Comparison of ENCODE assay signal across 9 cellular contexts in genomic region chr3:12963869-12964712, GRCh38.
A peak's percentile ranks its signal among the peaks of the same experiment; 100 is the strongest.
DNase-seq lines count a peak whose midpoint lies in the region; ATAC-seq and TF ChIP-seq lines count a peak whose summit lies in the region.
"Had no signal": no experiment of that assay in that cellular context is flagged by ENCODE, and none has a peak within 500 bp of the region (broad histone marks: within the 10 kb centered on the region; RNA-seq: fewer than 3 reads in every experiment).

No MANE protein-coding gene starts in this region.

- DNase-seq in COLO668 (lab: John Stamatoyannopoulos, UW; ENCODE audit: unreplicated experiment) (peak; percentile 33), NCI-H1092 (lab: John Stamatoyannopoulos, UW) (peak; percentile 8), coronary artery (ENCODE audit: low spot score) (no peak), activated gamma-delta T cell (lab: John Stamatoyannopoulos, UW) (no peak)
- no peak for DNase-seq in T-helper 2 cell treated with Interferon-gamma antibody and Interleukin-4, amounts not matched to agents 5 μg/mL and 100 μg/mL, for 36 hours (ENCODE audit: low spot score)
- DNase-seq: islet precursor cell had no signal

- peaks cover 14% of the 10 kb centered on the region for H3K27me3 ChIP-seq in neutrophil

- peaks cover 64% of the 10 kb centered on the region for H3K4me1 Mint-ChIP-seq in T-helper 2 cell treated with Interferon-gamma antibody and Interleukin-4, amounts not matched to agents 5 μg/mL and 100 μg/mL, for 36 hours (ENCODE audit: low read depth)

- H3K36me3 Mint-ChIP-seq in T-helper 2 cell treated with Interferon-gamma antibody and Interleukin-4, amounts not matched to agents 5 μg/mL and 100 μg/mL, for 36 hours (ENCODE audit: low read depth), result peaks cover 11% of the 10 kb centered on the region

- H3K4me3 Mint-ChIP-seq in T-helper 2 cell treated with Interferon-gamma antibody and Interleukin-4, amounts not matched to agents 5 μg/mL and 100 μg/mL, for 36 hours, result no peak overlapping the region

- no peaks in the 10 kb centered on the region for H3K27me3 Mint-ChIP-seq in T-helper 2 cell treated with Interferon-gamma antibody and Interleukin-4, amounts not matched to agents 5 μg/mL and 100 μg/mL, for 36 hours (ENCODE audit: low read depth)

- H3K27ac ChIP-seq in coronary artery, result peak overlapping the region in 1 of 2 donors; percentile 96
- peak overlapping the region; percentile 52 for H3K27ac ChIP-seq in neutrophil

- H3K4me1 ChIP-seq in neutrophil (ENCODE audit: control insufficient read depth in 1 of 2, insufficient read depth in 1 of 2, low read depth in 1 of 2, low read length in 1 of 2), result peaks cover 77 to 96% of the 10 kb centered on the region in 2 experiments

- no peaks in the 10 kb centered on the region for H3K9me3 Mint-ChIP-seq in T-helper 2 cell treated with Interferon-gamma antibody and Interleukin-4, amounts not matched to agents 5 μg/mL and 100 μg/mL, for 36 hours

- H3K9me3 ChIP-seq in neutrophil, result no peaks in the 10 kb centered on the region

- H3K36me3 ChIP-seq in neutrophil, result peaks cover 53% of the 10 kb centered on the region

- no peak for ATAC-seq in GM21576 (IDR thresholded peaks at IDR 0.05; ENCODE audit: unreplicated experiment)
- no peak for ATAC-seq in GM21447 (IDR thresholded peaks at IDR 0.05; ENCODE audit: unreplicated experiment)

- H3K27ac Mint-ChIP-seq in T-helper 2 cell treated with Interferon-gamma antibody and Interleukin-4, amounts not matched to agents 5 μg/mL and 100 μg/mL, for 36 hours, result no peak overlapping the region

- TF ChIP-seq CTCF in coronary artery (IDR thresholded peaks at IDR 0.05), result no peak
- no peak for TF ChIP-seq CTCF in neutrophil (IDR thresholded peaks at IDR 0.05)

- peak overlapping the region; percentile 98 for H3K4me3 ChIP-seq in coronary artery
- H3K4me3 ChIP-seq in neutrophil (ENCODE audit: low read depth in 1 of 2, low read length in 1 of 2), result no peak overlapping the region

Comparison
In these comparisons a context has a peak if more than half of its experiments do, and no peak if none do; other contexts are left out.
1. DNase-seq: peak in COLO668 (single experiment) and NCI-H1092 (single experiment); none in coronary artery (single experiment), T-helper 2 cell treated with Interferon-gamma antibody and Interleukin-4, amounts not matched to agents 5 μg/mL and 100 μg/mL, for 36 hours (single experiment) and activated gamma-delta T cell (single experiment).